11 cellular contexts compared by ENCODE assay signal in genomic region chr17:81524063-81524864, GRCh38. TPM values are rescaled to one million over a fixed set of nuclear protein-coding genes. Genes with fewer than 3 reads are reported as not detected.
DNase-seq lines count a peak whose midpoint lies in the region; ATAC-seq and TF ChIP-seq lines count a peak whose summit lies in the region.
"Had no signal": no experiment of that assay in that cellular context is flagged by ENCODE, and none has a peak within 500 bp of the region (broad histone marks: within the 10 kb centered on the region; RNA-seq: fewer than 3 reads in every experiment).

No MANE protein-coding gene starts in this region.

- no peaks in the 10 kb centered on the region for H3K36me3 ChIP-seq in BLaER1 treated with 17β-estradiol and CSF1 and Interleukin-3, amounts not matched to agents 10 nM and 100 nM
- no peaks in the 10 kb centered on the region for H3K36me3 ChIP-seq in mesendoderm (ENCODE audit: control insufficient read depth, insufficient read depth, low read length)
- no peaks in the 10 kb centered on the region for H3K36me3 ChIP-seq in testis (ENCODE audit: low read depth, missing control alignments)
- H3K36me3 ChIP-seq: SJCRH30 had no signal

- intact Hi-C loops in testis (cut with DNase I; ENCODE audit: low total_unique reads): no loop called here

- H4K8ac ChIP-seq in mesendoderm (ENCODE audit: low read depth, low read length): no peak overlapping the region

- H3K9me3 ChIP-seq in BLaER1 treated with 17β-estradiol and CSF1 and Interleukin-3, amounts not matched to agents 10 nM and 100 nM (replicated peaks in 1 of 11): no peaks in the 10 kb centered on the region
- no peaks in the 10 kb centered on the region for H3K9me3 ChIP-seq in testis
- H3K9me3 ChIP-seq: SJCRH30 had no signal

- peak; percentile 1 for ATAC-seq in SK-N-SH treated with all-trans-retinoic acid at 6 μM for 48 hours

- H2BK5ac ChIP-seq in mesendoderm (ENCODE audit: low read length): no peak overlapping the region

- no peak overlapping the region for H3K56ac ChIP-seq in mesendoderm (ENCODE audit: low read length)

- H3K27ac ChIP-seq in BLaER1 treated with 17β-estradiol and CSF1 and Interleukin-3, amounts not matched to agents 10 nM and 100 nM: no peak overlapping the region
- H3K27ac ChIP-seq in mesendoderm (ENCODE audit: low read depth, low read length) (no peak overlapping the region), testis (no peak overlapping the region)
- H3K27ac ChIP-seq: SJCRH30 had no signal

- H2BK15ac ChIP-seq in mesendoderm (replicated peaks; ENCODE audit: low read depth): no peak overlapping the region

- H3K4me1 ChIP-seq in BLaER1 treated with 17β-estradiol and CSF1 and Interleukin-3, amounts not matched to agents 10 nM and 100 nM: peaks cover 19 to 43% (median 37%) of the 10 kb centered on the region in 10 experiments
- no peaks in the 10 kb centered on the region for H3K4me1 ChIP-seq in mesendoderm (ENCODE audit: control insufficient read depth, low read depth, low read length)
- H3K4me1 ChIP-seq in testis: peaks cover under 1% of the 10 kb centered on the region

- no peak overlapping the region for H2AK5ac ChIP-seq in mesendoderm (ENCODE audit: low read length)

- TF ChIP-seq CTCF in testis (IDR thresholded peaks at IDR 0.05): no peak

- DNase-seq in mesendoderm (no peak), testis (no peak), Ammon's horn (ENCODE audit: low spot score) (no peak)
- no peak for DNase-seq in activated CD8-positive, alpha-beta memory T cell treated with anti-CD3 and anti-CD28 coated beads, Interleukin-2, amount 50 U/mL, for 4 hours
- DNase-seq: EL, H9, SJCRH30 had no signal

- no peak overlapping the region for H3K4ac ChIP-seq in mesendoderm (ENCODE audit: low read depth, low read length)

- peaks cover 0 to 60% (median 18%) of the 10 kb centered on the region in 11 experiments; a peak in 9 of 22 replicates for H4K20me1 ChIP-seq in BLaER1 treated with 17β-estradiol and CSF1 and Interleukin-3, amounts not matched to agents 10 nM and 100 nM

- TF ChIP-seq POLR2A in testis (IDR thresholded peaks at IDR 0.05): no peak

- no peak for TF ChIP-seq RAD21 in Ishikawa (IDR thresholded peaks at IDR 0.05; ENCODE audit: low read depth)

- H3K79me1 ChIP-seq in mesendoderm (ENCODE audit: low read length): no peaks in the 10 kb centered on the region

- no peaks in the 10 kb centered on the region for H3K79me2 ChIP-seq in mesendoderm (ENCODE audit: control insufficient read depth, insufficient read depth, low read length)

- H2BK120ac ChIP-seq in mesendoderm (ENCODE audit: low read depth, low read length): no peak overlapping the region

- WGBS in mesendoderm (ENCODE audit: extremely low coverage, insufficient coverage, low lambda C conversion rate): no CpG with 5 or more reads among the region's 16 CpGs
- 84 to 92% methylated on average over 1 to 15 of the region's 16 CpGs for WGBS in testis, 2 donors

- H3K18ac ChIP-seq in mesendoderm (ENCODE audit: low read length): no peak overlapping the region

- no peak overlapping the region for H4K5ac ChIP-seq in mesendoderm (ENCODE audit: low read length)

- peak overlapping the region; percentile 66 for H3K23ac ChIP-seq in mesendoderm (ENCODE audit: low read length)

- no peak overlapping the region for H3K4me3 ChIP-seq in BLaER1 treated with 17β-estradiol and CSF1 and Interleukin-3, amounts not matched to agents 10 nM and 100 nM
- H3K4me3 ChIP-seq in mesendoderm (ENCODE audit: low read length) (no peak overlapping the region), testis (no peak overlapping the region)
- H3K4me3 ChIP-seq: SJCRH30 had no signal

- H3K9ac ChIP-seq in BLaER1 treated with 17β-estradiol and CSF1 and Interleukin-3, amounts not matched to agents 10 nM and 100 nM: peak overlapping the region in 3 of 11 experiments; percentile 7 to 44 (median 39); a peak in 4 of 22 replicates
- no peak overlapping the region for H3K9ac ChIP-seq in mesendoderm (ENCODE audit: low read length)

- no peak for TF ChIP-seq EP300 in Ishikawa (IDR thresholded peaks at IDR 0.05; ENCODE audit: borderline replicate concordance)

- peak overlapping the region in 10 of 11 experiments; percentile 39 to 76 (median 66); a peak in 18 of 22 replicates for H3K4me2 ChIP-seq in BLaER1 treated with 17β-estradiol and CSF1 and Interleukin-3, amounts not matched to agents 10 nM and 100 nM
- H3K4me2 ChIP-seq in mesendoderm (ENCODE audit: low read length): no peak overlapping the region

- peaks cover 31 to 54% (median 45%) of the 10 kb centered on the region in 11 experiments for H3K27me3 ChIP-seq in BLaER1 treated with 17β-estradiol and CSF1 and Interleukin-3, amounts not matched to agents 10 nM and 100 nM
- H3K27me3 ChIP-seq in mesendoderm (ENCODE audit: insufficient read depth, low read length, poor library complexity) (no peaks in the 10 kb centered on the region), testis (no peaks in the 10 kb centered on the region)

TF ChIP-seq in Ishikawa, 13 proteins besides CTCF, POLR2A, EP300 and RAD21:
- TF ChIP-seq CEBPB (IDR thresholded peaks at IDR 0.05) (no peak), MAX (IDR thresholded peaks at IDR 0.05) (0 out of 2 replicates have a peak, but pooled peaks have one; percentile 23), TAF1 (IDR thresholded peaks at IDR 0.05; ENCODE audit: low read depth) (no peak)

TF ChIP-seq in SK-N-SH treated with all-trans-retinoic acid at 6 μM for 48 hours, 23 proteins besides CTCF, POLR2A, EP300 and RAD21:
- TF ChIP-seq PATZ1 (CRISPR knock-in tag; IDR thresholded peaks at IDR 0.05; ENCODE audit: borderline replicate concordance): no peak
- no peak for TF ChIP-seq ZC3H10 (CRISPR knock-in tag; IDR thresholded peaks at IDR 0.05)
- TF ChIP-seq ISL1 (CRISPR knock-in tag; IDR thresholded peaks at IDR 0.05): no peak

RNA-seq across cellular contexts. Expression of gene FSCN2, which starts 3.9 kb away (rescaled TPM):
- polyA plus RNA-seq in mesendoderm (2013, experiment 1 of 2): not detected
- polyA plus RNA-seq in mesendoderm (2013, experiment 2 of 2): not detected
- 1 to 10 TPM; 3.5 to 4.0 TPM for total RNA-seq in testis
- 0.37 TPM for polyA plus RNA-seq in testis (ENCODE audit: insufficient read depth, low read depth, low replicate concordance)
- total RNA-seq: RPMI7951 had no signal

RNA-seq across cellular contexts. Expression of gene ACTG1, which starts 11.7 kb away (rescaled TPM):
- 9,422 TPM for polyA plus RNA-seq in mesendoderm (2013, experiment 1 of 2)
- 9,613 TPM for polyA plus RNA-seq in mesendoderm (2013, experiment 2 of 2)
- 1,000 to 10,000 TPM; 1,790 to 2,057 TPM for total RNA-seq in testis
- 1,571 TPM for polyA plus RNA-seq in testis (ENCODE audit: insufficient read depth, low read depth, low replicate concordance)

RNA-seq across cellular contexts. Expression of gene FAAP100, which starts 27.9 kb away (rescaled TPM):
- polyA plus RNA-seq in mesendoderm (2013, experiment 1 of 2): 14.4 TPM
- polyA plus RNA-seq in mesendoderm (2013, experiment 2 of 2): 14.8 TPM
- 10 to 100 TPM; 42.6 to 45.8 TPM for total RNA-seq in testis
- polyA plus RNA-seq in testis (ENCODE audit: insufficient read depth, low read depth, low replicate concordance): 17.6 TPM
